ENCODE assay signal across 1 cellular context in the genomic region with DNA sequence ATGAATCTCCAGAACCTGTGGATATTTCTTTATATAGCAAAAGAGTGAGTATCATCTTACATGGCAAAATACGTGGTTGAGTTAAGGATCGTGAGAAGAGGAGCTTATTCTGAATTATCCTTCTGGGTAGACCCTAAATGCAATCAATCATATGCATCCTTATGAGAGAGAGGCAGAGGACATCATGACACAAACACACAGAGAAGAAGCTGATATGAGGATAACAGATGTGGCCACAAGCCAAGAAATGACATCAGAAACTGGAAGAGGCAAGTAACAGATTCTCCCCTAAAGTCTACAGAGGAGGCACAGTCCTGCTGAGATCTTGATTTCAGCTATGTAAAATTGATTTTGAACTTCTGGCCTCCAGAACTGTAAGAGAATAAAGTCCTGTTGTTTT.
TF ChIP-seq lines count a peak whose summit lies in the region.

No MANE protein-coding gene starts in this region.

TF ChIP-seq in SK-N-SH treated with all-trans-retinoic acid at 6 μM for 48 hours, 23 proteins besides CTCF, POLR2A, EP300 and RAD21 (continued from another document):
- no peak for TF ChIP-seq CREB5 (CRISPR knock-in tag; IDR thresholded peaks at IDR 0.05; ENCODE audit: low read depth)
- TF ChIP-seq ESRRG (CRISPR knock-in tag; IDR thresholded peaks at IDR 0.05), result no peak
- no peak for TF ChIP-seq ZNF8 (CRISPR knock-in tag; IDR thresholded peaks at IDR 0.05)
- TF ChIP-seq RARB (CRISPR knock-in tag; IDR thresholded peaks at IDR 0.05), result no peak
